In genomic region chr10:95444792-95445191, GRCh38 we compare ENCODE assay signal across 13 cellular contexts.
DNase-seq lines count a peak whose midpoint lies in the region; ATAC-seq, FAIRE-seq and TF ChIP-seq lines count a peak whose summit lies in the region.
"Had no signal": no experiment of that assay in that cellular context is flagged by ENCODE, and none has a peak within 500 bp of the region (broad histone marks: within the 10 kb centered on the region; RNA-seq: fewer than 3 reads in every experiment).

No MANE protein-coding gene starts in this region.

- H3K14ac ChIP-seq in IMR-90 (replicated peaks; ENCODE audit: low read depth, low read length): no peak overlapping the region

- no peak overlapping the region for H3K4ac ChIP-seq in IMR-90 (ENCODE audit: low read depth, low read length)

- no peak for ATAC-seq in IMR-90 (ENCODE audit: low read depth)
- no peak for ATAC-seq in HepG2
- ATAC-seq in stimulated activated memory B cell treated with anti-CD40 and anti-IgM and Interleukin-4, amounts not matched to agents 10 μg/mL and 1 μg/mL and 100 μg/mL, for 72 hours: no peak
- ATAC-seq in GM21717 (IDR thresholded peaks at IDR 0.05; ENCODE audit: unreplicated experiment): no peak
- ATAC-seq in GM21526 (IDR thresholded peaks at IDR 0.05; ENCODE audit: low FRiP score, unreplicated experiment): no peak

- H2AFZ ChIP-seq in IMR-90 (replicated peaks; ENCODE audit: low read length, poor library complexity) (no peak overlapping the region), HepG2 (ENCODE audit: low read length) (no peak overlapping the region)

- no peak overlapping the region for H3K4me2 ChIP-seq in IMR-90 (ENCODE audit: low read depth, low read length)
- H3K4me2 ChIP-seq in HepG2 (ENCODE audit: low read depth, low read length): no peak overlapping the region

- H3K9me1 ChIP-seq in IMR-90 (ENCODE audit: insufficient read depth, low read length): no peaks in the 10 kb centered on the region; the same call in 1 of the 2 replicates

- no TSS peak for BruUV-seq in IMR-90 (replicated peaks; lab: Mats Ljungman, UMichigan)
- BruUV-seq in HepG2 (replicated peaks; lab: Mats Ljungman, UMichigan): no TSS peak

- H2BK5ac ChIP-seq in IMR-90 (ENCODE audit: low read depth, low read length, poor library complexity, severe bottlenecking): no peak overlapping the region

- in situ Hi-C loops in IMR-90 (cut with MboI; ENCODE audit: low sequenced_read_pairs): no loop called here
- in situ Hi-C loops in HepG2 (cut with HindIII; ENCODE audit: extremely low pct_ligation_motif_present, low pct_unique_long_range_greater_than_20kb): loop anchor here (25.0 kb wide), 1 partner anchor 118 kb away; the partner anchor contains the start of gene SORBS1

- intact Hi-C loops in IMR-90 (cut with micrococcal nuclease) (loop anchor here (5.0 kb wide), 1 partner anchor 312 kb away; no protein-coding TSS in a partner anchor), esophagus muscularis mucosa (cut with DNase I) (no loop called here), HepG2 (cut with micrococcal nuclease; ENCODE audit: unreplicated experiment) (no loop called here)

- H2BK120ac ChIP-seq in IMR-90 (ENCODE audit: low read depth, low read length): no peak overlapping the region

- dilution Hi-C loops in IMR-90 (cut with HindIII; ENCODE audit: low sequenced_read_pairs, unreplicated experiment): no loop called here

- no peak overlapping the region for H3K18ac ChIP-seq in IMR-90 (ENCODE audit: low read depth, low read length)

- H4K91ac ChIP-seq in IMR-90 (ENCODE audit: insufficient read depth, low read depth, low read length): no peak overlapping the region

- H3K9me3 ChIP-seq in IMR-90 (ENCODE audit: control insufficient read depth, insufficient read depth, low read length) (no peaks in the 10 kb centered on the region), esophagus muscularis mucosa (no peaks in the 10 kb centered on the region), HepG2 (ENCODE audit: low read length) (no peaks in the 10 kb centered on the region), stomach smooth muscle (ENCODE audit: control insufficient read depth in 2 of 2, low read length in 2 of 2) (no peaks in the 10 kb centered on the region)

- FAIRE-seq in HepG2 (lab: Jason Lieb, UNC): no peak

- no peaks in the 10 kb centered on the region for H3K79me1 ChIP-seq in IMR-90 (ENCODE audit: low read depth in 1 of 2, low read length in 2 of 2)

- H4K20me1 ChIP-seq in IMR-90 (ENCODE audit: insufficient read depth, low read length) (no peaks in the 10 kb centered on the region), HepG2 (ENCODE audit: insufficient read depth, low read length) (no peaks in the 10 kb centered on the region)

- H4K8ac ChIP-seq in IMR-90 (ENCODE audit: low read depth in 2 of 2, low read length in 2 of 2): no peak overlapping the region

- H2AK9ac ChIP-seq in IMR-90 (replicated peaks; ENCODE audit: low read depth, low read length, poor library complexity): peak overlapping the region; percentile 56

- no peak overlapping the region for H3K27ac Mint-ChIP-seq in stimulated activated memory B cell treated with anti-CD40 and anti-IgM and Interleukin-4, amounts not matched to agents 10 μg/mL and 1 μg/mL and 100 μg/mL, for 72 hours
- H3K27ac Mint-ChIP-seq: CD4-positive, CD25-positive, alpha-beta regulatory T cell; type B pancreatic cell had no signal

- TF ChIP-seq POLR2A in IMR-90 (IDR thresholded peaks at IDR 0.05; ENCODE audit: low read depth, low read length): no peak
- TF ChIP-seq POLR2A in esophagus muscularis mucosa (IDR thresholded peaks at IDR 0.05; ENCODE audit: low read depth): no peak
- TF ChIP-seq POLR2A in HepG2 (IDR thresholded peaks at IDR 0.05; ENCODE audit: insufficient read depth in 1 of 2, low read depth in 2 of 2, low read length in 2 of 2): no peak

- 64% methylated on average over 3 of the region's 5 CpGs; no CpG with 5 or more reads in 1 of the 2 experiments for WGBS in IMR-90 (ENCODE audit: extremely low coverage in 2 of 2, insufficient read length in 1 of 2), 2 experiments
- 52% methylated on average over 5 of the region's 5 CpGs for WGBS in esophagus muscularis mucosa
- WGBS in HepG2 (ENCODE audit: low lambda C conversion rate): 96% methylated on average over 5 of the region's 5 CpGs

- H3K56ac ChIP-seq in IMR-90 (ENCODE audit: extremely low read depth, insufficient read depth, low read length): no peak overlapping the region

- no peak for DNase-seq in IMR-90
- DNase-seq in esophagus muscularis mucosa (ENCODE audit: extremely low spot score): no peak
- no peak for DNase-seq in HepG2 (ENCODE audit: low spot score)
- no peak for DNase-seq in SHP77 treated with DMSO at 0.1 percent for 48 hours (lab: John Stamatoyannopoulos, UW)
- DNase-seq: CD4-positive, CD25-positive, alpha-beta regulatory T cell; cortex of kidney; KG1; NCI-H1092 had no signal

- peaks cover 26% of the 10 kb centered on the region for H3K27me3 Mint-ChIP-seq in stimulated activated memory B cell treated with anti-CD40 and anti-IgM and Interleukin-4, amounts not matched to agents 10 μg/mL and 1 μg/mL and 100 μg/mL, for 72 hours
- H3K27me3 Mint-ChIP-seq: type B pancreatic cell had no signal

- H3K36me3 ChIP-seq in IMR-90 (ENCODE audit: control insufficient read depth, insufficient read depth, low read length) (no peaks in the 10 kb centered on the region), esophagus muscularis mucosa (no peaks in the 10 kb centered on the region), HepG2 (replicated peaks in 1 of 2; ENCODE audit: control insufficient read depth in 1 of 2, insufficient read depth in 2 of 2, low read length in 2 of 2) (peaks cover 2 to 8% of the 10 kb centered on the region in 2 experiments; a peak in 4 of 5 replicates), stomach smooth muscle (ENCODE audit: control insufficient read depth in 2 of 2, insufficient read depth in 2 of 2, low read length in 2 of 2) (peaks cover 0 to 7% of the 10 kb centered on the region in 2 donors)

- H3K4me3 ChIP-seq in IMR-90 (ENCODE audit: insufficient read depth, low read depth, low read length) (no peak overlapping the region), esophagus muscularis mucosa (no peak overlapping the region), HepG2 (replicated peaks in 1 of 3; ENCODE audit: insufficient read depth in 1 of 3, low read depth in 2 of 3, low read length in 3 of 3) (no peak overlapping the region), stomach smooth muscle (ENCODE audit: low read length in 2 of 2) (peak overlapping the region in 1 of 2 donors; percentile 40)

- no peak overlapping the region for H3K9ac ChIP-seq in IMR-90 (ENCODE audit: low read depth, low read length)
- H3K9ac ChIP-seq in HepG2 (ENCODE audit: insufficient read depth, low read depth, low read length): no peak overlapping the region
- H3K9ac ChIP-seq in stomach smooth muscle (ENCODE audit: low read length in 2 of 2): peak overlapping the region; percentile 13 to 25

- POLR2A ChIA-PET in IMR-90 (lab: Charles Lee; ENCODE audit: unreplicated experiment) (no interaction called here), HepG2 (lab: Yijun Ruan, JAX) (no interaction called here)

- H3K23ac ChIP-seq in IMR-90 (ENCODE audit: low read depth, low read length): no peak overlapping the region

- peaks cover 12% of the 10 kb centered on the region for H3K4me1 Mint-ChIP-seq in stimulated activated memory B cell treated with anti-CD40 and anti-IgM and Interleukin-4, amounts not matched to agents 10 μg/mL and 1 μg/mL and 100 μg/mL, for 72 hours

- no peak overlapping the region for H4K5ac ChIP-seq in IMR-90 (ENCODE audit: low read depth, low read length)

- H3K27ac ChIP-seq in IMR-90 (ENCODE audit: insufficient read depth, low read length) (no peak overlapping the region), esophagus muscularis mucosa (replicated peaks in 1 of 4) (peak overlapping the region; percentile 85 to 97 (median 94)), HepG2 (ENCODE audit: extremely low read length, insufficient read depth, low read length) (no peak overlapping the region), stomach smooth muscle (ENCODE audit: low read length) (peak overlapping the region; percentile 98)

- H3K9me3 Mint-ChIP-seq in stimulated activated memory B cell treated with anti-CD40 and anti-IgM and Interleukin-4, amounts not matched to agents 10 μg/mL and 1 μg/mL and 100 μg/mL, for 72 hours: no peaks in the 10 kb centered on the region
- H3K9me3 Mint-ChIP-seq: CD4-positive, CD25-positive, alpha-beta regulatory T cell had no signal

- TF ChIP-seq EP300 in esophagus muscularis mucosa (IDR thresholded peaks at IDR 0.05) (no peak), HepG2 (IDR thresholded peaks at IDR 0.05; ENCODE audit: low read depth in 2 of 2, low read length in 2 of 2) (no peak), HepG2 (CRISPR knock-in tag; IDR thresholded peaks at IDR 0.05; ENCODE audit: borderline replicate concordance) (no peak)

- H3K4me3 Mint-ChIP-seq in stimulated activated memory B cell treated with anti-CD40 and anti-IgM and Interleukin-4, amounts not matched to agents 10 μg/mL and 1 μg/mL and 100 μg/mL, for 72 hours: no peak overlapping the region
- H3K4me3 Mint-ChIP-seq: CD4-positive, CD25-positive, alpha-beta regulatory T cell; type B pancreatic cell had no signal

- no peak overlapping the region for H2BK20ac ChIP-seq in IMR-90 (ENCODE audit: low read depth, low read length)

- no peak overlapping the region for H2BK15ac ChIP-seq in IMR-90 (ENCODE audit: low read depth, low read length)

- no peaks in the 10 kb centered on the region for H3K36me3 Mint-ChIP-seq in stimulated activated memory B cell treated with anti-CD40 and anti-IgM and Interleukin-4, amounts not matched to agents 10 μg/mL and 1 μg/mL and 100 μg/mL, for 72 hours
- H3K36me3 Mint-ChIP-seq: CD4-positive, CD25-positive, alpha-beta regulatory T cell; type B pancreatic cell had no signal

- H3K4me1 ChIP-seq in IMR-90 (ENCODE audit: control insufficient read depth, insufficient read depth, low read length): peaks cover 3% of the 10 kb centered on the region
- peaks cover 97 to 100% (median 99%) of the 10 kb centered on the region in 4 donors for H3K4me1 ChIP-seq in esophagus muscularis mucosa
- H3K4me1 ChIP-seq in HepG2 (ENCODE audit: insufficient read depth, low read length): peaks cover 90% of the 10 kb centered on the region
- H3K4me1 ChIP-seq in stomach smooth muscle (ENCODE audit: control insufficient read depth, insufficient read depth, low read length): peaks cover 77% of the 10 kb centered on the region

- no peak overlapping the region for H2AK5ac ChIP-seq in IMR-90 (ENCODE audit: low read depth, low read length)

- H3K79me2 ChIP-seq in HepG2 (ENCODE audit: insufficient read depth, low read length): peaks cover 39% of the 10 kb centered on the region

- TF ChIP-seq RAD21 in IMR-90 (IDR thresholded peaks at IDR 0.05; ENCODE audit: low read length) (no peak), HepG2 (CRISPR knock-in tag; IDR thresholded peaks at IDR 0.05) (no peak)

- CTCF ChIA-PET in IMR-90 (lab: Yijun Ruan, JAX) (interaction anchor here (1.0 to 1.7 kb wide), 2 partner anchors 14 to 25 kb away, joined by 5 to 8 read pairs; no protein-coding TSS in a partner anchor), HepG2 (lab: Yijun Ruan, JAX; ENCODE audit: low intra/inter-chr PET ratio, low total read pairs) (interaction anchor here (3.1 kb wide), 1 partner anchor 156 kb away, joined by 10 read pairs; no protein-coding TSS in a partner anchor)

- TF ChIP-seq CTCF in IMR-90 (conservative IDR thresholded peaks at IDR 0.05; ENCODE audit: low read depth, low read length) (no peak), esophagus muscularis mucosa (IDR thresholded peaks at IDR 0.05) (no peak), HepG2 (CRISPR knock-in tag; IDR thresholded peaks at IDR 0.05) (no peak)

- peaks cover 10% of the 10 kb centered on the region for H3K27me3 ChIP-seq in IMR-90 (ENCODE audit: control insufficient read depth, insufficient read depth, low read length)
- H3K27me3 ChIP-seq in esophagus muscularis mucosa: no peaks in the 10 kb centered on the region
- no peaks in the 10 kb centered on the region for H3K27me3 ChIP-seq in HepG2 (ENCODE audit: control insufficient read depth in 1 of 2, insufficient read depth in 2 of 2, low read length in 2 of 2)
- H3K27me3 ChIP-seq in stomach smooth muscle (ENCODE audit: control insufficient read depth in 1 of 2, insufficient read depth in 2 of 2, low read length in 2 of 2): no peaks in the 10 kb centered on the region

Comparison
In these comparisons a context has a peak if more than half of its experiments do, and no peak if none do; other contexts are left out.
1. H3K27ac ChIP-seq: peak in esophagus muscularis mucosa (4 of 4) and stomach smooth muscle (single experiment); none in IMR-90 (single experiment) and HepG2 (single experiment).
2. H3K9ac ChIP-seq: peak in stomach smooth muscle (2 of 2); none in IMR-90 (single experiment) and HepG2 (single experiment).